In the genomic region with DNA sequence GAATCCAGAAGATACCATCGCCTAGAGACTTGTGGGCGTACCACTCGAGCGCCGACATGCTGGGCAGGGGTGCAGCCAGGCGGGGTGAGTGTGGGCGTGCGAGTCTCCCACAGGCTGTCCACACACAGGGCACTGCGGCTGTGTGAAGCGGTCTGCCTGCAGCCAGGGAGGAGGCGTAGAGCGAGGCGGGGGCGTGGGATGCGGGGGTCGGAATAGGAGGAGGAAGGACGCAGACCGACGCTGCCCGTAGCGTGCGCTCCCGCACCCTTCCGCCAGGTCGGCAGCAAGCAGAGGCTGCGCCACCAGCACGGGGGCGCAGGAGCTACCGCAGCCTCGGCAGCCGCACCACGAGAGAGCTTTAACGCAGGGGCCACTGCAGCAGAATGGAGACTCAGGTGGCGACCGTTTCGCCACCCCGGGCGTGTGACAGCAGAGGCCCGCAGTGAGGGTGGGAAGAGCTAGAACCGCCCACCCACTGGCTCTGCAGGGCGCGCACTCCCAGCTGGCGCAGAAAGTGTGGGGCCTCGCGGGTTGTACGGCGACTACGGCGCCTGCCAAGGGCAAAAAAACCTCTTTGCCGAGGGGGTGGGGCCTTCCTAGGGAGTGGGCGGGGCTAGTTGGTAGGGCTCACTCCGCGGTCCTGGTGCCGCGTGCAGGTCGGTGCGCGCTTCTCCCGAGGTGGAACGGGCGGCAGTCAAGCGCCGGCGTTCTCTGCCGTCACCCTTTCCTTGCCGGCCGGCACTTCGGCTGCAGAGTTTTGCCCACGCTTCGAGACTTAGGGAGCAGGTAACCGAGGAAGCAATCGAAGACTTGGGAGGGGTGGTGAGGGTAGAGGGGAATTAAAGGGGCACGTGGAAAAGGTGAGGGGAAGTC, we compare ENCODE assay signal across 8 cellular contexts. TPM values are rescaled to one million over a fixed set of nuclear protein-coding genes. Genes with fewer than 3 reads are reported as not detected.
DNase-seq lines count a peak whose midpoint lies in the region; ATAC-seq and TF ChIP-seq lines count a peak whose summit lies in the region.

A gene (minus strand): TSS at position 537 of the 873 bp plus-strand sequence. CDS start 479 bp downstream, at position 58.
A gene with protein sequence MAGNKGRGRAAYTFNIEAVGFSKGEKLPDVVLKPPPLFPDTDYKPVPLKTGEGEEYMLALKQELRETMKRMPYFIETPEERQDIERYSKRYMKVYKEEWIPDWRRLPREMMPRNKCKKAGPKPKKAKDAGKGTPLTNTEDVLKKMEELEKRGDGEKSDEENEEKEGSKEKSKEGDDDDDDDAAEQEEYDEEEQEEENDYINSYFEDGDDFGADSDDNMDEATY (plus strand): TSS at position 630 of the 873 bp plus-strand sequence. CDS start 10,704 bp downstream, outside the sequence.

- peak within 1 kb of the TSS; percentile 83 for H3K4me2 ChIP-seq in BLaER1

- H3K4me3 ChIP-seq in BLaER1: peak within 1 kb of the TSS; percentile 90
- H3K4me3 ChIP-seq in coronary artery: peak within 1 kb of the TSS; percentile 84

- H3K27ac ChIP-seq in BLaER1 (peak within 1 kb of the TSS; percentile 88), coronary artery (peak within 1 kb of the TSS; percentile 65 to 73)

- ATAC-seq in HG03439 (IDR thresholded peaks at IDR 0.05; ENCODE audit: unreplicated experiment) (peak; percentile 92), left lobe of liver (peak; percentile 88)

- peak within 1 kb of the TSS; percentile 89 for H3K9ac ChIP-seq in BLaER1

- no peak for TF ChIP-seq CTCF in coronary artery (IDR thresholded peaks at IDR 0.05)

- H3K36me3 ChIP-seq in BLaER1: peaks cover 14% of the 10 kb centered on the region

- H4K20me1 ChIP-seq in BLaER1: no peaks in the 10 kb centered on the region

- H3K4me1 ChIP-seq in BLaER1: peaks cover 35% of the 10 kb centered on the region

- H3K27me3 ChIP-seq in BLaER1: no peaks in the 10 kb centered on the region

- H3K9me3 ChIP-seq in BLaER1: no peaks in the 10 kb centered on the region

- DNase-seq in GM19238 (ENCODE audit: insufficient read length, low spot score): peak; percentile 77
- peak; percentile 87 to 91 for DNase-seq in NCI-H524 (lab: John Stamatoyannopoulos, UW)
- DNase-seq in activated CD4-positive, alpha-beta T cell treated with anti-CD3 and anti-CD28 coated beads for 48 hours: peak; percentile 97
- DNase-seq in coronary artery (ENCODE audit: low spot score): peak; percentile 89
- peak; percentile 96 for DNase-seq in left lobe of liver (ENCODE audit: low spot score)
- peak; percentile 94 to 95 for DNase-seq in stimulated activated CD4-positive, alpha-beta T cell treated with anti-CD3 and anti-CD28 coated beads, Interleukin-2, amount 100 ng/mL, for 24 hours

RNA-seq across cellular contexts. Expression of the first gene that starts in this region (rescaled TPM):
- total RNA-seq in left lobe of liver: 4.4 TPM

RNA-seq across cellular contexts. Expression of the second gene that starts in this region (rescaled TPM):
- 2.2 TPM for total RNA-seq in left lobe of liver

Comparison
In these comparisons a context has a peak if more than half of its experiments do, and no peak if none do; other contexts are left out.
1. Peak in every context shown above with its lines: DNase-seq, ATAC-seq, H3K4me3 ChIP-seq and H3K27ac ChIP-seq.